In the genomic region with DNA sequence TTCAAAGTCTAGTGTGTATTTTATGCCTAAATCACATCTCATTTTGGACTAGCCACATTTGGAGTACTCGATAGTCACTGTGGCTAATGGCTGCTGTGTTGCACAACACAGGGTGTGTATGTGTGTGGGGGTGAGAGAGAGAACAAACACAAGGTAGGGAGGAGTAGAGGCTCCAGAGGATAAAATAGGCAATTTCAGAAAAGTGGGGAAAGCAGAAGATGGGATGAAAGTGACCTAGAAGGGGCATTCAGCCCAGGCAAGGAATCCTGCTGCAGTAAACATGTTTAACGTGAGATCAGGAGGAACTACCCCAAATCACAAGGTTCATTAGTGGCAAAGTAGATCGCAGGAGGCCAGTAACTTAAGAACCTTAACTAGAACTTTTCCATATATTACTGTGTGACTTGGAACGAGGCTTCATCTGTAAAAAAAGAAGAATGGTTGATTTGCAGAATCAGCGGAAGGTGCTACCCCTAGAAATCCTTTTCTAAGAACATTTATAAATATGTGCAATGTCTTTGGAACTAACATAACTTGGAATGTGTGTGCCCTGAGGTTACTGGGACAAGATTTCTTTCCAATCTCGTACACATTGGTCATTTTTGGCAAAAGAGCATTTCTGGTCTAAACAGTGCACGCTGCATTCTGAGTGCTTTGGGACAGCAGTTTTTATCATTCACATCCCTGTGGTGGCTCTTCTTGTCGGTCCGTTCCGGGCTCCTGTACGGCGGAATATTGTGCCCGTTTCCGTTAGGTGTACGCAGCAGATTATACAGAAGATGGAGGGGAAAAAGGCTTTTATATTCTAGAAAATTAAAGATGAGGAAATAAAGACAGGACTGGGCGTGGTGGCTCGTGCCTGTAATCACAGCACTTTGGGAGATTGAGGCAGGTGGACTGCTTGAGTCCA, we compare ENCODE assay signal across 19 cellular contexts. TPM values are rescaled to one million over a fixed set of nuclear protein-coding genes. Genes with fewer than 3 reads are reported as not detected.
A peak's percentile ranks its signal among the peaks of the same experiment; 100 is the strongest.
DNase-seq lines count a peak whose midpoint lies in the region; ATAC-seq and TF ChIP-seq lines count a peak whose summit lies in the region.
"Had no signal": no experiment of that assay in that cellular context is flagged by ENCODE, and none has a peak within 500 bp of the region (broad histone marks: within the 10 kb centered on the region; RNA-seq: fewer than 3 reads in every experiment).

No MANE protein-coding gene starts in this region.

- ATAC-seq in stimulated activated naive B cell treated with anti-CD40 and anti-IgM and Interleukin-4, amounts not matched to agents 10 μg/mL and 1 μg/mL and 100 μg/mL, for 72 hours (replicated peaks), result no peak
- no peak for ATAC-seq in GM18861 (IDR thresholded peaks at IDR 0.05; ENCODE audit: unreplicated experiment)
- ATAC-seq: activated CD4-positive, CD25-positive, alpha-beta regulatory T cell treated with anti-CD3 and anti-CD28 coated beads, Interleukin-2, amount 50 U/mL, for 24 hours had no signal

- H3K27ac ChIP-seq in breast epithelium (no peak overlapping the region), OCI-LY7 (ENCODE audit: low read depth, low read length, poor library complexity, severe bottlenecking) (peak overlapping the region; percentile 65), esophagus muscularis mucosa (replicated peaks in 1 of 4) (no peak overlapping the region)
- H3K27ac ChIP-seq: neural progenitor cell, SJCRH30 had no signal

- H3K4me3 ChIP-seq in breast epithelium (no peak overlapping the region), OCI-LY7 (ENCODE audit: low read depth, low read length, poor library complexity, severe bottlenecking) (peak overlapping the region; percentile 80), esophagus muscularis mucosa (no peak overlapping the region)
- H3K4me3 ChIP-seq: SJCRH30 had no signal

- peaks cover 72% of the 10 kb centered on the region for H3K79me2 ChIP-seq in OCI-LY7 (ENCODE audit: insufficient read depth, low read depth, low read length)

- no peak for TF ChIP-seq EP300 in esophagus muscularis mucosa (IDR thresholded peaks at IDR 0.05)

- TF ChIP-seq POLR2A in breast epithelium (IDR thresholded peaks at IDR 0.05) (no peak), esophagus muscularis mucosa (IDR thresholded peaks at IDR 0.05; ENCODE audit: low read depth) (no peak)

- no peaks in the 10 kb centered on the region for H3K36me3 ChIP-seq in breast epithelium
- no peaks in the 10 kb centered on the region for H3K36me3 ChIP-seq in OCI-LY7 (ENCODE audit: insufficient read depth, low read length)
- H3K36me3 ChIP-seq in esophagus muscularis mucosa, result no peaks in the 10 kb centered on the region
- H3K36me3 ChIP-seq: neural progenitor cell, SJCRH30, stomach had no signal

- intact Hi-C loops in MCF 10A (cut with micrococcal nuclease), result loop anchor here (5.0 to 10.0 kb wide), 2 partner anchors 90 to 257 kb away; no protein-coding TSS in a partner anchor
- intact Hi-C loops in breast epithelium (cut with DNase I; ENCODE audit: low total_unique reads), result no loop called here
- intact Hi-C loops in OCI-LY7 (cut with micrococcal nuclease; ENCODE audit: unreplicated experiment), result no loop called here
- intact Hi-C loops in esophagus muscularis mucosa (cut with DNase I), result no loop called here

- no peaks in the 10 kb centered on the region for H3K9me3 ChIP-seq in breast epithelium
- H3K9me3 ChIP-seq in OCI-LY7 (ENCODE audit: low read length), result no peaks in the 10 kb centered on the region
- no peaks in the 10 kb centered on the region for H3K9me3 ChIP-seq in esophagus muscularis mucosa
- H3K9me3 ChIP-seq: SJCRH30 had no signal

- POLR2A ChIA-PET in MCF 10A (lab: Yijun Ruan, JAX), result interaction anchor here (0.7 to 2.6 kb wide), 5 partner anchors 18 to 78 kb away, joined by 3 to 22 read pairs (median 4); no protein-coding TSS in a partner anchor
- POLR2A ChIA-PET in OCI-LY7 (lab: Charles Lee), result interaction anchor here (0.8 to 6.2 kb wide), 10 partner anchors 11 to 70 kb away, joined by 3 to 98 read pairs (median 17); no protein-coding TSS in a partner anchor

- peak overlapping the region; percentile 95 for H3K4me2 ChIP-seq in OCI-LY7 (ENCODE audit: low read length)

- H3K9me2 ChIP-seq in OCI-LY7 (ENCODE audit: insufficient read depth, low read length), result no peaks in the 10 kb centered on the region

- H3K36me3 Mint-ChIP-seq in MCF 10A (ENCODE audit: insufficient read depth, unreplicated experiment), result peaks cover 6% of the 10 kb centered on the region
- H3K36me3 Mint-ChIP-seq in stimulated activated naive B cell treated with anti-CD40 and anti-IgM and Interleukin-4, amounts not matched to agents 10 μg/mL and 1 μg/mL and 100 μg/mL, for 72 hours, result peaks cover 7 to 13% of the 10 kb centered on the region in 2 donors
- H3K36me3 Mint-ChIP-seq: neural progenitor cell had no signal

- H2AFZ ChIP-seq in OCI-LY7 (ENCODE audit: low read length), result no peak overlapping the region
- H2AFZ ChIP-seq: neural progenitor cell had no signal

- DNase-seq in MCF 10A (ENCODE audit: unreplicated experiment), result peak; percentile 68
- DNase-seq in breast epithelium (ENCODE audit: low spot score in 2 of 2), result no peak
- DNase-seq in OCI-LY7 (ENCODE audit: low spot score), result no peak
- peak; percentile 70 for DNase-seq in esophagus muscularis mucosa (ENCODE audit: extremely low spot score)
- DNase-seq in stimulated activated naive B cell treated with anti-CD40 and anti-IgM and Interleukin-4, amounts not matched to agents 10 μg/mL and 1 μg/mL and 100 μg/mL, for 72 hours, result no peak
- DNase-seq in Kasumi-1 (lab: John Stamatoyannopoulos, UW), result no peak
- DNase-seq in KG1 (lab: John Stamatoyannopoulos, UW), result no peak
- DNase-seq: activated naive CD8-positive, alpha-beta T cell treated with anti-CD3 and anti-CD28 coated beads, Interleukin-2, amount 10 ng/mL, durations not matched to agents 7 days and 5 days; mammary epithelial cell; NCI-H1092; NCI-H2107; NCI-H524 treated with DMSO at 0.1 percent for 48 hours; OCI-M1; retina; SJCRH30; stomach had no signal

- H3K27ac Mint-ChIP-seq in MCF 10A (ENCODE audit: low read depth, unreplicated experiment), result peak overlapping the region; percentile 96
- no peak overlapping the region for H3K27ac Mint-ChIP-seq in stimulated activated naive B cell treated with anti-CD40 and anti-IgM and Interleukin-4, amounts not matched to agents 10 μg/mL and 1 μg/mL and 100 μg/mL, for 72 hours
- H3K27ac Mint-ChIP-seq: activated naive CD8-positive, alpha-beta T cell treated with anti-CD3 and anti-CD28 coated beads, Interleukin-2, amount 10 ng/mL, durations not matched to agents 7 days and 5 days; neural progenitor cell had no signal

- H3K27me3 ChIP-seq in breast epithelium, result no peaks in the 10 kb centered on the region
- H3K27me3 ChIP-seq in esophagus muscularis mucosa, result no peaks in the 10 kb centered on the region
- H3K27me3 ChIP-seq: neural progenitor cell, SJCRH30, stomach had no signal

- no peaks in the 10 kb centered on the region for H3K27me3 Mint-ChIP-seq in MCF 10A (ENCODE audit: insufficient read depth, unreplicated experiment)
- no peaks in the 10 kb centered on the region for H3K27me3 Mint-ChIP-seq in stimulated activated naive B cell treated with anti-CD40 and anti-IgM and Interleukin-4, amounts not matched to agents 10 μg/mL and 1 μg/mL and 100 μg/mL, for 72 hours
- H3K27me3 Mint-ChIP-seq: activated naive CD8-positive, alpha-beta T cell treated with anti-CD3 and anti-CD28 coated beads, Interleukin-2, amount 10 ng/mL, durations not matched to agents 7 days and 5 days had no signal

- BruUV-seq in MCF 10A (replicated peaks; lab: Mats Ljungman, UMichigan) (no TSS peak), OCI-LY7 (replicated peaks; lab: Mats Ljungman, UMichigan) (no TSS peak)

- no peaks in the 10 kb centered on the region for H3K9me3 Mint-ChIP-seq in MCF 10A (ENCODE audit: unreplicated experiment)
- peaks cover 0 to 4% of the 10 kb centered on the region in 2 donors for H3K9me3 Mint-ChIP-seq in stimulated activated naive B cell treated with anti-CD40 and anti-IgM and Interleukin-4, amounts not matched to agents 10 μg/mL and 1 μg/mL and 100 μg/mL, for 72 hours
- H3K9me3 Mint-ChIP-seq: activated naive CD8-positive, alpha-beta T cell treated with anti-CD3 and anti-CD28 coated beads, Interleukin-2, amount 10 ng/mL, durations not matched to agents 7 days and 5 days had no signal

- TF ChIP-seq CTCF in MCF 10A (IDR thresholded peaks at IDR 0.05; ENCODE audit: unreplicated experiment) (no peak), breast epithelium (IDR thresholded peaks at IDR 0.05) (no peak), OCI-LY7 (conservative IDR thresholded peaks at IDR 0.05; ENCODE audit: low read length) (no peak), esophagus muscularis mucosa (IDR thresholded peaks at IDR 0.05) (no peak)

- H3K4me3 Mint-ChIP-seq in MCF 10A (ENCODE audit: unreplicated experiment), result peak overlapping the region; percentile 91
- peak overlapping the region; percentile 6 to 71 for H3K4me3 Mint-ChIP-seq in stimulated activated naive B cell treated with anti-CD40 and anti-IgM and Interleukin-4, amounts not matched to agents 10 μg/mL and 1 μg/mL and 100 μg/mL, for 72 hours
- H3K4me3 Mint-ChIP-seq: neural progenitor cell had no signal

- H3K4me1 Mint-ChIP-seq in MCF 10A (ENCODE audit: insufficient read depth, unreplicated experiment), result peaks cover 39% of the 10 kb centered on the region
- peaks cover 27 to 42% of the 10 kb centered on the region in 2 donors for H3K4me1 Mint-ChIP-seq in stimulated activated naive B cell treated with anti-CD40 and anti-IgM and Interleukin-4, amounts not matched to agents 10 μg/mL and 1 μg/mL and 100 μg/mL, for 72 hours

- H4K20me1 ChIP-seq in OCI-LY7 (ENCODE audit: insufficient read depth, low read length), result no peaks in the 10 kb centered on the region

- 84% methylated on average over 17 of the region's 17 CpGs for WGBS in esophagus muscularis mucosa

- no peaks in the 10 kb centered on the region for H3K4me1 ChIP-seq in breast epithelium
- H3K4me1 ChIP-seq in OCI-LY7 (ENCODE audit: insufficient read depth, low read length, poor library complexity, severe bottlenecking), result peaks cover 73% of the 10 kb centered on the region
- peaks cover 41 to 69% (median 48%) of the 10 kb centered on the region in 4 donors for H3K4me1 ChIP-seq in esophagus muscularis mucosa
- H3K4me1 ChIP-seq: SJCRH30 had no signal

- CTCF ChIA-PET in MCF 10A (lab: Yijun Ruan, JAX), result interaction anchor here (1.0 to 1.1 kb wide), 2 partner anchors 78 to 106 kb away, joined by 3 to 5 read pairs; no protein-coding TSS in a partner anchor
- CTCF ChIA-PET in OCI-LY7 (lab: Charles Lee; ENCODE audit: unreplicated experiment), result no interaction called here

RNA-seq across cellular contexts. Expression of gene DUSP22, which starts 2.6 kb away (rescaled TPM):
- total RNA-seq in MCF 10A (2022) (29.4 and 40.7 TPM in 2 replicates), breast epithelium (10 to 100 TPM; 55.6 to 81.9 (median 59.0) TPM), OCI-LY7 (2022) (171 and 215 TPM in 2 replicates), esophagus muscularis mucosa (10 to 100 TPM; 67.7 to 95.6 (median 73.7) TPM)
- 133 and 149 TPM in 2 replicates for total RNA-seq in OCI-LY7 (2014; rRNA removed; shearing (Covaris generic))

Comparison
In these comparisons a context has a peak if more than half of its experiments do, and no peak if none do; other contexts are left out.
1. DNase-seq: peak in MCF 10A (single experiment) and esophagus muscularis mucosa (single experiment); none in breast epithelium (0 of 2), OCI-LY7 (single experiment), stimulated activated naive B cell treated with anti-CD40 and anti-IgM and Interleukin-4, amounts not matched to agents 10 μg/mL and 1 μg/mL and 100 μg/mL, for 72 hours (single experiment), Kasumi-1 (0 of 2) and KG1 (single experiment).